Comparison of ENCODE assay signal across 10 cellular contexts in genomic region chr2:26504002-26504401, GRCh38. TPM values are rescaled to one million over a fixed set of nuclear protein-coding genes. Genes with fewer than 3 reads are reported as not detected.
A peak's percentile ranks its signal among the peaks of the same experiment; 100 is the strongest.
DNase-seq lines count a peak whose midpoint lies in the region; ATAC-seq, FAIRE-seq and TF ChIP-seq lines count a peak whose summit lies in the region.
"Had no signal": no experiment of that assay in that cellular context is flagged by ENCODE, and none has a peak within 500 bp of the region (broad histone marks: within the 10 kb centered on the region; RNA-seq: fewer than 3 reads in every experiment).

No MANE protein-coding gene starts in this region.

- intact Hi-C loops in esophagus muscularis mucosa (cut with DNase I), result loop anchor here (5.0 kb wide), 1 partner anchor 73 kb away; no protein-coding TSS in a partner anchor

- H3K4me3 ChIP-seq in Peyer's patch, result peak overlapping the region; percentile 34 to 48 (median 46)
- peak overlapping the region; percentile 45 to 59 (median 48) for H3K4me3 ChIP-seq in esophagus muscularis mucosa

- H3K27ac Mint-ChIP-seq in T-helper 2 cell treated with Interferon-gamma antibody and Interleukin-4, amounts not matched to agents 5 μg/mL and 100 μg/mL, for 36 hours, result peak overlapping the region; percentile 83
- H3K27ac Mint-ChIP-seq in stimulated activated memory B cell treated with anti-CD40 and anti-IgM and Interleukin-4, amounts not matched to agents 10 μg/mL and 1 μg/mL and 100 μg/mL, for 72 hours, result peak overlapping the region; percentile 68

- H3K36me3 Mint-ChIP-seq in T-helper 2 cell treated with Interferon-gamma antibody and Interleukin-4, amounts not matched to agents 5 μg/mL and 100 μg/mL, for 36 hours (ENCODE audit: low read depth), result no peaks in the 10 kb centered on the region
- H3K36me3 Mint-ChIP-seq in stimulated activated memory B cell treated with anti-CD40 and anti-IgM and Interleukin-4, amounts not matched to agents 10 μg/mL and 1 μg/mL and 100 μg/mL, for 72 hours, result no peaks in the 10 kb centered on the region

- H3K27ac ChIP-seq in Peyer's patch, result no peak overlapping the region
- H3K27ac ChIP-seq in esophagus muscularis mucosa (replicated peaks in 1 of 4), result no peak overlapping the region

- TF ChIP-seq EP300 in esophagus muscularis mucosa (IDR thresholded peaks at IDR 0.05), result no peak

- 55% methylated on average over 13 of the region's 13 CpGs for WGBS in esophagus muscularis mucosa

- no peak for FAIRE-seq in frontal cortex (lab: Jason Lieb, UNC)
- FAIRE-seq: bronchial epithelial cell, TTC549 had no signal

- H3K36me3 ChIP-seq in Peyer's patch (no peaks in the 10 kb centered on the region), esophagus muscularis mucosa (no peaks in the 10 kb centered on the region)

- TF ChIP-seq CTCF in Peyer's patch (IDR thresholded peaks at IDR 0.05) (no peak), esophagus muscularis mucosa (IDR thresholded peaks at IDR 0.05) (no peak)

- DNase-seq in T-helper 2 cell treated with Interferon-gamma antibody and Interleukin-4, amounts not matched to agents 5 μg/mL and 100 μg/mL, for 36 hours (ENCODE audit: low spot score), result no peak
- DNase-seq in T-helper 2 cell (no peak), Peyer's patch (no peak), esophagus muscularis mucosa (ENCODE audit: extremely low spot score) (no peak), frontal cortex (ENCODE audit: low spot score in 2 of 2) (no peak)
- DNase-seq in stimulated activated CD8-positive, alpha-beta memory T cell treated with anti-CD3 and anti-CD28 coated beads, Interleukin-4, amount 100 ng/mL, for 48 hours, result no peak

- H3K4me1 ChIP-seq in Peyer's patch (peaks cover 0 to 5% (median 1%) of the 10 kb centered on the region in 4 donors), esophagus muscularis mucosa (peaks cover 9 to 13% (median 12%) of the 10 kb centered on the region in 4 donors)

- H3K9me3 Mint-ChIP-seq in T-helper 2 cell treated with Interferon-gamma antibody and Interleukin-4, amounts not matched to agents 5 μg/mL and 100 μg/mL, for 36 hours, result no peaks in the 10 kb centered on the region
- no peaks in the 10 kb centered on the region for H3K9me3 Mint-ChIP-seq in stimulated activated memory B cell treated with anti-CD40 and anti-IgM and Interleukin-4, amounts not matched to agents 10 μg/mL and 1 μg/mL and 100 μg/mL, for 72 hours

- H3K4me1 Mint-ChIP-seq in T-helper 2 cell treated with Interferon-gamma antibody and Interleukin-4, amounts not matched to agents 5 μg/mL and 100 μg/mL, for 36 hours (ENCODE audit: low read depth), result peaks cover 2% of the 10 kb centered on the region
- peaks cover 9% of the 10 kb centered on the region for H3K4me1 Mint-ChIP-seq in stimulated activated memory B cell treated with anti-CD40 and anti-IgM and Interleukin-4, amounts not matched to agents 10 μg/mL and 1 μg/mL and 100 μg/mL, for 72 hours

- H3K27me3 ChIP-seq in Peyer's patch (no peaks in the 10 kb centered on the region), esophagus muscularis mucosa (peaks cover 0 to 13% (median 0%) of the 10 kb centered on the region in 4 donors)

- ATAC-seq in stimulated activated memory B cell treated with anti-CD40 and anti-IgM and Interleukin-4, amounts not matched to agents 10 μg/mL and 1 μg/mL and 100 μg/mL, for 72 hours, result no peak
- ATAC-seq in HG03045 (IDR thresholded peaks at IDR 0.05; ENCODE audit: unreplicated experiment), result no peak

- no peak for TF ChIP-seq POLR2A in Peyer's patch (IDR thresholded peaks at IDR 0.05)
- no peak for TF ChIP-seq POLR2A in esophagus muscularis mucosa (IDR thresholded peaks at IDR 0.05; ENCODE audit: low read depth)

- peak overlapping the region; percentile 84 for H3K4me3 Mint-ChIP-seq in T-helper 2 cell treated with Interferon-gamma antibody and Interleukin-4, amounts not matched to agents 5 μg/mL and 100 μg/mL, for 36 hours
- peak overlapping the region; percentile 62 for H3K4me3 Mint-ChIP-seq in stimulated activated memory B cell treated with anti-CD40 and anti-IgM and Interleukin-4, amounts not matched to agents 10 μg/mL and 1 μg/mL and 100 μg/mL, for 72 hours

- no peaks in the 10 kb centered on the region for H3K9me3 ChIP-seq in Peyer's patch
- no peaks in the 10 kb centered on the region for H3K9me3 ChIP-seq in esophagus muscularis mucosa

- H3K27me3 Mint-ChIP-seq in T-helper 2 cell treated with Interferon-gamma antibody and Interleukin-4, amounts not matched to agents 5 μg/mL and 100 μg/mL, for 36 hours (ENCODE audit: low read depth), result peaks cover 4% of the 10 kb centered on the region
- peaks cover 33% of the 10 kb centered on the region for H3K27me3 Mint-ChIP-seq in stimulated activated memory B cell treated with anti-CD40 and anti-IgM and Interleukin-4, amounts not matched to agents 10 μg/mL and 1 μg/mL and 100 μg/mL, for 72 hours

RNA-seq across cellular contexts. Expression of gene OTOF, which starts 26.1 kb away (rescaled TPM):
- total RNA-seq in Peyer's patch (under 1 TPM in 2 of 4 donors, not detected in 2; 0.66 to 0.83 TPM), esophagus muscularis mucosa (1 to 10 TPM in 1 of 4 donors, under 1 TPM in 3; 0.13 to 1.5 (median 0.38) TPM), frontal cortex (1.6 TPM)
- total RNA-seq: bronchial epithelial cell had no signal
